1 cellular context compared by ENCODE assay signal in genomic region chrX:48631376-48632090, GRCh38.
A peak's percentile ranks its signal among the peaks of the same experiment; 100 is the strongest.
TF ChIP-seq lines count a peak whose summit lies in the region.

No MANE protein-coding gene starts in this region.

TF ChIP-seq in HepG2, 621 proteins besides CTCF, POLR2A, EP300 and RAD21 (continued from another document and continues in another):
- no peak for TF ChIP-seq LRRFIP1 (CRISPR knock-in tag; conservative IDR thresholded peaks at IDR 0.05)
- peak; percentile 72; the same call in 1 of the 2 replicates for TF ChIP-seq REPIN1 (CRISPR knock-in tag; IDR thresholded peaks at IDR 0.05; ENCODE audit: borderline replicate concordance, low read depth)
- TF ChIP-seq ZNF501 (CRISPR knock-in tag; IDR thresholded peaks at IDR 0.05) = 0 out of 2 replicates have a peak, but pooled peaks have one; percentile 39
- no peak for TF ChIP-seq SKIL (CRISPR knock-in tag; IDR thresholded peaks at IDR 0.05; ENCODE audit: borderline replicate concordance)
- TF ChIP-seq MAZ (IDR thresholded peaks at IDR 0.05; ENCODE audit: borderline replicate concordance, low read depth, low read length) = 0 out of 2 replicates have a peak, but pooled peaks have one; percentile 13
- no peak for TF ChIP-seq MAZ (CRISPR knock-in tag; IDR thresholded peaks at IDR 0.05; ENCODE audit: low read depth)
- TF ChIP-seq FOXA3 (CRISPR knock-in tag; IDR thresholded peaks at IDR 0.05) = 0 out of 2 replicates have a peak, but pooled peaks have one; percentile 41
- TF ChIP-seq ZNF83 (CRISPR knock-in tag; IDR thresholded peaks at IDR 0.05; ENCODE audit: borderline replicate concordance) = no peak
- 0 out of 2 replicates have a peak, but pooled peaks have one; percentile 24 for TF ChIP-seq CHD4 (IDR thresholded peaks at IDR 0.05; ENCODE audit: borderline replicate concordance, low read length)
- TF ChIP-seq SALL1 (CRISPR knock-in tag; IDR thresholded peaks at IDR 0.05) = peak; percentile 41; the same call in 1 of the 2 replicates
- 0 out of 2 replicates have a peak, but pooled peaks have one; percentile 15 for TF ChIP-seq PAXIP1 (CRISPR knock-in tag; conservative IDR thresholded peaks at IDR 0.05)
- peak; percentile 49 for TF ChIP-seq GATAD2A (CRISPR knock-in tag; IDR thresholded peaks at IDR 0.05)
- no peak for TF ChIP-seq KAT2B (IDR thresholded peaks at IDR 0.05; ENCODE audit: borderline replicate concordance, low read depth, low read length)
- 0 out of 2 replicates have a peak, but pooled peaks have one; percentile 34 for TF ChIP-seq ZNF292 (CRISPR knock-in tag; IDR thresholded peaks at IDR 0.05; ENCODE audit: borderline replicate concordance, low read depth)
- peak; percentile 75 for TF ChIP-seq SMC3 (IDR thresholded peaks at IDR 0.05; ENCODE audit: low read length)
- no peak for TF ChIP-seq HNF4G (IDR thresholded peaks at IDR 0.05; ENCODE audit: borderline replicate concordance, low read depth, low read length)
- no peak for TF ChIP-seq HNF4G (CRISPR knock-in tag; IDR thresholded peaks at IDR 0.05; ENCODE audit: borderline replicate concordance, low read depth)
- no peak for TF ChIP-seq NFAT5 (CRISPR knock-in tag; IDR thresholded peaks at IDR 0.05)
- peak; percentile 55; the same call in 1 of the 2 replicates for TF ChIP-seq ZMYM3 (CRISPR knock-in tag; IDR thresholded peaks at IDR 0.05)
- TF ChIP-seq KAT8 (CRISPR knock-in tag; IDR thresholded peaks at IDR 0.05) = 0 out of 2 replicates have a peak, but pooled peaks have one; percentile 41
- TF ChIP-seq ZNF546 (CRISPR knock-in tag; conservative IDR thresholded peaks at IDR 0.05) = no peak
- TF ChIP-seq ZNF574 (CRISPR knock-in tag; IDR thresholded peaks at IDR 0.05) = 0 out of 2 replicates have a peak, but pooled peaks have one; percentile 19
- TF ChIP-seq ZNF503 (CRISPR knock-in tag; IDR thresholded peaks at IDR 0.05) = no peak
- no peak for TF ChIP-seq ZNF747 (CRISPR knock-in tag; IDR thresholded peaks at IDR 0.05; ENCODE audit: borderline replicate concordance)
- TF ChIP-seq ARID5B (CRISPR knock-in tag; IDR thresholded peaks at IDR 0.05) = peak; percentile 38; the same call in 1 of the 2 replicates
- peak; percentile 35; the same call in 1 of the 2 replicates for TF ChIP-seq RXRB (CRISPR knock-in tag; IDR thresholded peaks at IDR 0.05; ENCODE audit: borderline replicate concordance)
- no peak for TF ChIP-seq ZNF225 (CRISPR knock-in tag; IDR thresholded peaks at IDR 0.05)
- TF ChIP-seq HNF1B (CRISPR knock-in tag; IDR thresholded peaks at IDR 0.05) = 0 out of 2 replicates have a peak, but pooled peaks have one; percentile 25
